In genomic region chr6:36615018-36615761, GRCh38 we compare ENCODE assay signal across 8 cellular contexts. TPM values are rescaled to one million over a fixed set of nuclear protein-coding genes. Genes with fewer than 3 reads are reported as not detected.
DNase-seq lines count a peak whose midpoint lies in the region; ATAC-seq and TF ChIP-seq lines count a peak whose summit lies in the region.

No MANE protein-coding gene starts in this region.

- ATAC-seq in activated T-cell treated with anti-CD3 and anti-CD28 coated beads, Interleukin-2, amount 50 U/mL, for 72 hours (replicated peaks in 1 of 2): peak; percentile 35 to 51
- no peak for ATAC-seq in HG03521 (IDR thresholded peaks at IDR 0.05; ENCODE audit: unreplicated experiment)
- no peak for ATAC-seq in GM18519 (IDR thresholded peaks at IDR 0.05; ENCODE audit: low FRiP score, unreplicated experiment)

- DNase-seq in AG10803 (ENCODE audit: low read depth) (peak; percentile 73), NOMO-1 (lab: John Stamatoyannopoulos, UW; ENCODE audit: unreplicated experiment in 2 of 2) (peak; percentile 78), foreskin fibroblast (peak; percentile 54 to 85), osteocyte (ENCODE audit: extremely low spot score, unreplicated experiment) (no peak)
- peak; percentile 46 to 63 for DNase-seq in activated T-cell treated with anti-CD3 and anti-CD28 coated beads, Interleukin-2, amount 50 U/mL, for 72 hours

- H3K4me1 Mint-ChIP-seq in activated T-cell treated with anti-CD3 and anti-CD28 coated beads, Interleukin-2, amount 50 U/mL, for 72 hours (ENCODE audit: low read depth): peaks cover 21% of the 10 kb centered on the region
- no peaks in the 10 kb centered on the region for H3K4me1 Mint-ChIP-seq in osteocyte (ENCODE audit: unreplicated experiment)

- H3K27me3 Mint-ChIP-seq in activated T-cell treated with anti-CD3 and anti-CD28 coated beads, Interleukin-2, amount 50 U/mL, for 72 hours (ENCODE audit: low read depth): no peaks in the 10 kb centered on the region
- H3K27me3 Mint-ChIP-seq in osteocyte (ENCODE audit: unreplicated experiment): no peaks in the 10 kb centered on the region

- no peak overlapping the region for H3K4me3 Mint-ChIP-seq in activated T-cell treated with anti-CD3 and anti-CD28 coated beads, Interleukin-2, amount 50 U/mL, for 72 hours
- H3K4me3 Mint-ChIP-seq in osteocyte (ENCODE audit: unreplicated experiment): no peak overlapping the region

- peaks cover 3 to 9% of the 10 kb centered on the region in 2 donors for H3K36me3 Mint-ChIP-seq in activated T-cell treated with anti-CD3 and anti-CD28 coated beads, Interleukin-2, amount 50 U/mL, for 72 hours (ENCODE audit: insufficient read depth in 2 of 2)
- peaks cover 17% of the 10 kb centered on the region for H3K36me3 Mint-ChIP-seq in osteocyte (ENCODE audit: unreplicated experiment)

- TF ChIP-seq CTCF in AG10803 (conservative IDR thresholded peaks at IDR 0.05; ENCODE audit: low read length) (peak; percentile 85), GM12874 (IDR thresholded peaks at IDR 0.05; ENCODE audit: insufficient read depth, low read depth, low read length) (peak; percentile 75), foreskin fibroblast (IDR thresholded peaks at IDR 0.05; ENCODE audit: low read depth, low read length) (peak; percentile 60), osteocyte (IDR thresholded peaks at IDR 0.05) (peak; percentile 81)

- H3K27ac Mint-ChIP-seq in activated T-cell treated with anti-CD3 and anti-CD28 coated beads, Interleukin-2, amount 50 U/mL, for 72 hours: peak overlapping the region; percentile 56
- H3K27ac Mint-ChIP-seq in osteocyte (ENCODE audit: unreplicated experiment): peak overlapping the region; percentile 66

- H3K4me3 ChIP-seq in AG10803 (ENCODE audit: low read length): no peak overlapping the region
- H3K4me3 ChIP-seq in foreskin fibroblast (ENCODE audit: low read depth in 1 of 2, low read length in 2 of 2): no peak overlapping the region

- H3K9me3 Mint-ChIP-seq in activated T-cell treated with anti-CD3 and anti-CD28 coated beads, Interleukin-2, amount 50 U/mL, for 72 hours: no peaks in the 10 kb centered on the region
- no peaks in the 10 kb centered on the region for H3K9me3 Mint-ChIP-seq in osteocyte (ENCODE audit: unreplicated experiment)

RNA-seq across cellular contexts. Expression of gene SRSF3, which starts 21.0 kb away (rescaled TPM):
- 100 to 1,000 TPM; 409 to 541 TPM for total RNA-seq in activated T-cell treated with anti-CD3 and anti-CD28 coated beads, Interleukin-2, amount 50 U/mL, for 72 hours
- total RNA-seq in osteocyte: 209 and 216 TPM in 2 replicates

Comparison
In these comparisons a context has a peak if more than half of its experiments do, and no peak if none do; other contexts are left out.
1. ATAC-seq: peak in activated T-cell treated with anti-CD3 and anti-CD28 coated beads, Interleukin-2, amount 50 U/mL, for 72 hours (2 of 2); none in HG03521 (single experiment) and GM18519 (single experiment).
2. Peak in every context shown above with its lines, with median percentiles within 50 percentile points of each other: CTCF ChIP-seq.